Comparison of ENCODE assay signal across 1 cellular context in genomic region chr5:165892383-165892782, GRCh38.
TF ChIP-seq lines count a peak whose summit lies in the region.

No MANE protein-coding gene starts in this region.

TF ChIP-seq in GM23338, 12 proteins besides CTCF, POLR2A, EP300 and RAD21 (continued from another document):
- TF ChIP-seq POLR2AphosphoS5 (IDR thresholded peaks at IDR 0.05; ENCODE audit: low read depth) (no peak), ZNF331 (CRISPR knock-in tag; IDR thresholded peaks at IDR 0.05; ENCODE audit: low read depth) (no peak), ZNF114 (CRISPR knock-in tag; IDR thresholded peaks at IDR 0.05) (no peak), REST (IDR thresholded peaks at IDR 0.05; ENCODE audit: unreplicated experiment) (no peak)
